In the genomic region with DNA sequence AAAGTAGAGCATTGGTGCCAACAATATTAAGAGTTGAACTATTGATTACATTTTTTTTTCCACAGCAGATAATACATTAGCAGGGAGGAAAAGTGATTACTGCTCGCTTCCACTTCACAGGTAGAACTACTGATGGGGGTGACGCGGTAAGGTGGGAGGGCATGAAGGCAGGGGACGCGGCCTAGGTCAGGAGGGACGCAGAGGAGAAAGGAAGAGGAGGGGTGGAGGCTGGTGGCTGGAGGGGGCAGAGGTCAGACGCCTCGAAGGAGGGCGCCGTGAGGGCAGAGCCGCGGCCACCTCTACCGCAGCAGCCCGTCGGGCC, we compare ENCODE assay signal across 1 cellular context.
TF ChIP-seq lines count a peak whose summit lies in the region.

No MANE protein-coding gene starts in this region.

TF ChIP-seq in IMR-90, 13 proteins besides CTCF, POLR2A, EP300 and RAD21:
- no peak for TF ChIP-seq MAZ (IDR thresholded peaks at IDR 0.05; ENCODE audit: borderline replicate concordance, low read depth, low read length)
- TF ChIP-seq, protein P1, sequence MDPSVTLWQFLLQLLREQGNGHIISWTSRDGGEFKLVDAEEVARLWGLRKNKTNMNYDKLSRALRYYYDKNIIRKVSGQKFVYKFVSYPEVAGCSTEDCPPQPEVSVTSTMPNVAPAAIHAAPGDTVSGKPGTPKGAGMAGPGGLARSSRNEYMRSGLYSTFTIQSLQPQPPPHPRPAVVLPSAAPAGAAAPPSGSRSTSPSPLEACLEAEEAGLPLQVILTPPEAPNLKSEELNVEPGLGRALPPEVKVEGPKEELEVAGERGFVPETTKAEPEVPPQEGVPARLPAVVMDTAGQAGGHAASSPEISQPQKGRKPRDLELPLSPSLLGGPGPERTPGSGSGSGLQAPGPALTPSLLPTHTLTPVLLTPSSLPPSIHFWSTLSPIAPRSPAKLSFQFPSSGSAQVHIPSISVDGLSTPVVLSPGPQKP (IDR thresholded peaks at IDR 0.05; ENCODE audit: borderline replicate concordance, low read depth, low read length) = no peak
- no peak for TF ChIP-seq SMC3 (IDR thresholded peaks at IDR 0.05; ENCODE audit: low read depth, low read length)
- no peak for TF ChIP-seq MAFK (IDR thresholded peaks at IDR 0.05; ENCODE audit: low read depth, low read length)
TF ChIP-seq in IMR-90: peak in this region for 0.
